9 cellular contexts compared by ENCODE assay signal in genomic region chrX:46574941-46575381, GRCh38. TPM values are rescaled to one million over a fixed set of nuclear protein-coding genes. Genes with fewer than 3 reads are reported as not detected.
DNase-seq lines count a peak whose midpoint lies in the region; ATAC-seq and FAIRE-seq lines count a peak whose summit lies in the region.
"Had no signal": no experiment of that assay in that cellular context is flagged by ENCODE, and none has a peak within 500 bp of the region (broad histone marks: within the 10 kb centered on the region; RNA-seq: fewer than 3 reads in every experiment).

No MANE protein-coding gene starts in this region.

- ATAC-seq in activated T-helper 17 cell treated with anti-CD3 and anti-CD28 coated beads, Interleukin-2, amount 50 U/mL, for 72 hours (replicated peaks): peak; percentile 15
- ATAC-seq in left cardiac atrium: peak; percentile 10 to 31

- peaks cover 17% of the 10 kb centered on the region for H3K36me3 Mint-ChIP-seq in activated T-helper 17 cell treated with anti-CD3 and anti-CD28 coated beads, Interleukin-2, amount 50 U/mL, for 72 hours (ENCODE audit: low read depth)

- H3K4me1 Mint-ChIP-seq in activated T-helper 17 cell treated with anti-CD3 and anti-CD28 coated beads, Interleukin-2, amount 50 U/mL, for 72 hours: peaks cover 24% of the 10 kb centered on the region

- DNase-seq in NCI-H748 (lab: John Stamatoyannopoulos, UW; ENCODE audit: unreplicated experiment) (peak; percentile 84), NCI-H748 treated with DMSO at 0.1 percent for 48 hours (lab: John Stamatoyannopoulos, UW) (no peak), NCI-H2171 (lab: John Stamatoyannopoulos, UW) (peak; percentile 47), left cardiac atrium (no peak), HTR-8/SVneo (ENCODE audit: insufficient read length, low spot score) (no peak), NCI-H446 (lab: John Stamatoyannopoulos, UW) (no peak)
- DNase-seq: DND-41 had no signal

- H3K27ac Mint-ChIP-seq in activated T-helper 17 cell treated with anti-CD3 and anti-CD28 coated beads, Interleukin-2, amount 50 U/mL, for 72 hours: no peak overlapping the region

- peak overlapping the region; percentile 37 to 64 (median 53) for H3K4me3 ChIP-seq in skin epidermis

- intact Hi-C loops in left cardiac atrium (cut with DNase I): loop anchor here (5.0 to 10.0 kb wide), 2 partner anchors 67 to 70 kb away; no protein-coding TSS in a partner anchor

- no peak for FAIRE-seq in HTR-8/SVneo (lab: Jason Lieb, UNC)

- peak overlapping the region; percentile 78 for H3K4me3 Mint-ChIP-seq in activated T-helper 17 cell treated with anti-CD3 and anti-CD28 coated beads, Interleukin-2, amount 50 U/mL, for 72 hours

- no peaks in the 10 kb centered on the region for H3K9me3 Mint-ChIP-seq in activated T-helper 17 cell treated with anti-CD3 and anti-CD28 coated beads, Interleukin-2, amount 50 U/mL, for 72 hours

- no peaks in the 10 kb centered on the region for H3K27me3 Mint-ChIP-seq in activated T-helper 17 cell treated with anti-CD3 and anti-CD28 coated beads, Interleukin-2, amount 50 U/mL, for 72 hours

- peak overlapping the region in 7 of 21 experiments; percentile 19 to 69 (median 39) for H3K27ac ChIP-seq in skin epidermis

RNA-seq across cellular contexts. Expression of gene CHST7, which starts 1.4 kb away (rescaled TPM):
- 1 to 10 TPM; 2.4 to 2.9 TPM for total RNA-seq in activated T-helper 17 cell treated with anti-CD3 and anti-CD28 coated beads, Interleukin-2, amount 50 U/mL, for 72 hours
- 10 to 100 TPM; 11.8 to 29.0 TPM for total RNA-seq in left cardiac atrium

RNA-seq across cellular contexts. Expression of gene ZNF674, which starts 29.7 kb away (rescaled TPM):
- total RNA-seq in activated T-helper 17 cell treated with anti-CD3 and anti-CD28 coated beads, Interleukin-2, amount 50 U/mL, for 72 hours: 1 to 10 TPM; 2.0 to 3.0 TPM
- total RNA-seq in left cardiac atrium: 1 to 10 TPM; 2.2 to 2.7 TPM

Comparison
In these comparisons a context has a peak if more than half of its experiments do, and no peak if none do; other contexts are left out.
1. DNase-seq: peak in NCI-H748 (single experiment) and NCI-H2171 (single experiment); none in NCI-H748 treated with DMSO at 0.1 percent for 48 hours (single experiment), left cardiac atrium (single experiment), HTR-8/SVneo (single experiment) and NCI-H446 (0 of 2).